In the genomic region with DNA sequence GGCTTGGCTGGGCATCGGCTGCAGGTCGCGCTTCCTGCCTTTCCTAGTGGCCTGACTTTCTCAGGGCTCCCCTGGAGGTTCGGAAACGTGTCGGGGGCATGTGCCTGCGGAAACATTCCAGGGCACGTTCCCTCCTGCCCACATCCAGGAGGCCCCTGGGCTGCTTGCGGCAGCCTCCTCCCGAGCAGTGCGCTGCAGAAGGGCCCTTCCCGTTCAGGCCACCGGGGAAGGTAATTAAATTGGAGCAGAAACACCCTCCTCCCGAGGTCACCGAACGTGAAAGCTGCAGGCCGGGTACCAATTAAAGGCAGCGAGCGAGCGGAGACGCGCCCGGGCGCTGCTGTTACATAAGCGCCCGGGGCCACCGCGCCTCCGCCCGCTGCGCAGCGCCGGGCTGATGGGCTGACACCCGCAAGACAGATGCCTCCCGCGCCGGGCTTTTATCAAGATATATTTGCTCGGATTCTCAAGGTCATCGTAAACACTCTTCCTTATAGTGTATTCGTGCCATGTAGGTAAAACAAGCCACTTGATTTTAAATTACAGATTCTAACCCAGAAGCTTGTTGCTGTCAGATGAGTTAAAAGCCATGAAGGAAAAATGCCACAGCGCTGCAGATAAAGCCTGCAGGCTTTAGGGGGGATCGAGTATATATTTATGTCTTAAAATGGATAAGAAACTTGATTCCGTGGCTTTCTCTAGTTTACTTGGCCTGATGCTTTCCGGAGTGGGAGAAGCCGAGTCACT, we compare ENCODE assay signal across 8 cellular contexts. TPM values are rescaled to one million over a fixed set of nuclear protein-coding genes. Genes with fewer than 3 reads are reported as not detected.
DNase-seq lines count a peak whose midpoint lies in the region; TF ChIP-seq lines count a peak whose summit lies in the region.

No MANE protein-coding gene starts in this region.

- H3K27ac Mint-ChIP-seq in mesothelial cell of epicardium, result peak overlapping the region; percentile 32

- no peaks in the 10 kb centered on the region for H3K9me3 Mint-ChIP-seq in mesothelial cell of epicardium

- no peaks in the 10 kb centered on the region for H3K36me3 Mint-ChIP-seq in mesothelial cell of epicardium

- no peak for TF ChIP-seq POLR2A in erythroblast (IDR thresholded peaks at IDR 0.05; ENCODE audit: low read length)

- peaks cover 24% of the 10 kb centered on the region for H3K4me1 Mint-ChIP-seq in mesothelial cell of epicardium

- DNase-seq in Daoy (ENCODE audit: low read depth) (peak; percentile 23), NCI-H774 (lab: John Stamatoyannopoulos, UW) (peak; percentile 61), erythroblast (lab: John Stamatoyannopoulos, UW) (peak; percentile 11), mesothelial cell of epicardium (ENCODE audit: low spot score in 2 of 2, unreplicated experiment in 2 of 2) (peak in 1 of 2 experiments; percentile 44), ureter (ENCODE audit: low spot score) (peak; percentile 68), NCI-H187 treated with DMSO at 0.1 percent for 48 hours (lab: John Stamatoyannopoulos, UW) (no peak), NCI-H345 treated with DMSO at 0.1 percent for 48 hours (lab: John Stamatoyannopoulos, UW; ENCODE audit: unreplicated experiment) (no peak), NCI-H2081 treated with DMSO at 0.1 percent for 48 hours (lab: John Stamatoyannopoulos, UW) (no peak)

- no peak for TF ChIP-seq CTCF in mesothelial cell of epicardium (IDR thresholded peaks at IDR 0.05; ENCODE audit: unreplicated experiment)

- H3K27me3 Mint-ChIP-seq in mesothelial cell of epicardium (ENCODE audit: low read depth), result peaks cover 23% of the 10 kb centered on the region

- peak overlapping the region; percentile 71 for H3K4me3 Mint-ChIP-seq in mesothelial cell of epicardium

RNA-seq across cellular contexts. Expression of a gene that starts 31.4 kb away (rescaled TPM):
- total RNA-seq in Daoy (2014; rRNA removed; shearing (Covaris generic)), result 6.0 and 7.3 TPM in 2 replicates
- total RNA-seq in mesothelial cell of epicardium, result 19.4 to 26.8 TPM (median 23.1 TPM) in 3 replicates
- 38.5 TPM for total RNA-seq in ureter

Comparison
In these comparisons a context has a peak if more than half of its experiments do, and no peak if none do; other contexts are left out.
1. DNase-seq: peak in Daoy (single experiment), NCI-H774 (single experiment), erythroblast (2 of 2) and ureter (single experiment); none in NCI-H187 treated with DMSO at 0.1 percent for 48 hours (single experiment), NCI-H345 treated with DMSO at 0.1 percent for 48 hours (single experiment) and NCI-H2081 treated with DMSO at 0.1 percent for 48 hours (single experiment).